In genomic region chrX:13669246-13669689, GRCh38 we compare ENCODE assay signal across 8 cellular contexts.
DNase-seq lines count a peak whose midpoint lies in the region; ATAC-seq, FAIRE-seq and TF ChIP-seq lines count a peak whose summit lies in the region.

No MANE protein-coding gene starts in this region.

- H3K4me3 ChIP-seq in ACC112 (ENCODE audit: low read depth, low read length), result peak overlapping the region; percentile 53

- peak overlapping the region; percentile 51 for H3K4me3 Mint-ChIP-seq in activated naive CD8-positive, alpha-beta T cell

- H3K27me3 Mint-ChIP-seq in activated naive CD8-positive, alpha-beta T cell, result no peaks in the 10 kb centered on the region

- H2AFZ ChIP-seq in ACC112 (ENCODE audit: low read length, unreplicated experiment), result peak overlapping the region; percentile 85

- peaks cover 2% of the 10 kb centered on the region for H3K36me3 Mint-ChIP-seq in activated naive CD8-positive, alpha-beta T cell

- peaks cover 14% of the 10 kb centered on the region for H3K4me1 ChIP-seq in ACC112 (ENCODE audit: control insufficient read depth, insufficient read depth, low read length, unreplicated experiment)

- DNase-seq in NOMO-1 treated with dmso at 0.1 percent for 144 hours (lab: John Stamatoyannopoulos, UW; ENCODE audit: unreplicated experiment), result peak; percentile 64
- DNase-seq in iPS-NIHi11 (ENCODE audit: low spot score), result peak; percentile 7
- peak; percentile 61 for DNase-seq in stimulated activated CD8-positive, alpha-beta memory T cell treated with anti-CD3 and anti-CD28 coated beads, Interleukin-4, amount 100 ng/mL, for 48 hours
- DNase-seq in D721Med (ENCODE audit: insufficient read length, low spot score), result no peak

- peaks cover 14% of the 10 kb centered on the region for H3K4me1 Mint-ChIP-seq in activated naive CD8-positive, alpha-beta T cell (ENCODE audit: low read depth)

- peak overlapping the region; percentile 97 for H3K27ac ChIP-seq in ACC112 (ENCODE audit: low read depth, low read length)

- H3K79me2 ChIP-seq in ACC112 (ENCODE audit: control insufficient read depth, insufficient read depth, low read length, unreplicated experiment), result no peaks in the 10 kb centered on the region

- peak; percentile 81 for ATAC-seq in GM18520 (IDR thresholded peaks at IDR 0.05; ENCODE audit: unreplicated experiment)
- peak; percentile 74 for ATAC-seq in HG03060 (IDR thresholded peaks at IDR 0.05; ENCODE audit: low read depth, unreplicated experiment)

- no peaks in the 10 kb centered on the region for H3K9me3 Mint-ChIP-seq in activated naive CD8-positive, alpha-beta T cell (ENCODE audit: low read depth)

- no peaks in the 10 kb centered on the region for H3K36me3 ChIP-seq in ACC112 (ENCODE audit: insufficient read depth, low read length)

- no peaks in the 10 kb centered on the region for H3K27me3 ChIP-seq in ACC112 (ENCODE audit: insufficient read depth, low read length)

- H3K27ac Mint-ChIP-seq in activated naive CD8-positive, alpha-beta T cell, result peak overlapping the region; percentile 91

- no peak for TF ChIP-seq CTCF in D721Med (IDR thresholded peaks at IDR 0.05; ENCODE audit: insufficient read depth, missing control alignments)

- FAIRE-seq in D721Med (lab: Jason Lieb, UNC), result no peak
